ENCODE assay signal across 16 cellular contexts in genomic region chr17:137166-137807, GRCh38. TPM values are rescaled to one million over a fixed set of nuclear protein-coding genes. Genes with fewer than 3 reads are reported as not detected.
"Had no signal": no experiment of that assay in that cellular context is flagged by ENCODE, and none has a peak within 500 bp of the region (broad histone marks: within the 10 kb centered on the region; RNA-seq: fewer than 3 reads in every experiment).

TSS of gene SCGB1C2 (plus strand) at chr17:137569. CDS start at chr17:137591, 22 bp downstream.

RNA-seq across cellular contexts. Expression of gene SCGB1C2, which starts in this region (rescaled TPM):
- total RNA-seq: dermis blood vessel endothelial cell; hepatocyte; kidney epithelial cell; left colon; left ventricle myocardium superior; lung; naive thymus-derived CD4-positive, alpha-beta T cell; neural crest cell; ovary; progenitor cell of endocrine pancreas; skeletal muscle tissue; subcutaneous adipose tissue; thoracic aorta; transverse colon; urinary bladder had no signal
- polyA plus RNA-seq: esophagus; hepatocyte; lung; naive thymus-derived CD4-positive, alpha-beta T cell; ovary; urinary bladder had no signal
